Comparison of ENCODE assay signal across 12 cellular contexts in genomic region chr1:180842052-180842451, GRCh38.
DNase-seq lines count a peak whose midpoint lies in the region; ATAC-seq and TF ChIP-seq lines count a peak whose summit lies in the region.
"Had no signal": no experiment of that assay in that cellular context is flagged by ENCODE, and none has a peak within 500 bp of the region (broad histone marks: within the 10 kb centered on the region; RNA-seq: fewer than 3 reads in every experiment).

No MANE protein-coding gene starts in this region.

- ATAC-seq in HG03108 (IDR thresholded peaks at IDR 0.05; ENCODE audit: unreplicated experiment), result no peak
- no peak for ATAC-seq in right lobe of liver

- DNase-seq in GM03348 (ENCODE audit: low spot score), result peak; percentile 60
- DNase-seq in NCI-H69 (lab: John Stamatoyannopoulos, UW), result peak; percentile 58
- DNase-seq in endodermal cell, result no peak
- peak; percentile 55 for DNase-seq in non-pigmented ciliary epithelial cell (ENCODE audit: low read depth)
- DNase-seq in amygdala (lab: John Stamatoyannopoulos, UW), result no peak
- no peak for DNase-seq in right lobe of liver
- no peak for DNase-seq in CD14-positive monocyte (ENCODE audit: low spot score)
- DNase-seq: activated CD4-positive, alpha-beta T cell treated with anti-CD3 and anti-CD28 coated beads for 48 hours; Caco-2; NCI-H526 treated with DMSO at 0.1 percent for 48 hours had no signal

- no peak overlapping the region for H3K4me3 ChIP-seq in endodermal cell (ENCODE audit: low read length)
- no peak overlapping the region for H3K4me3 ChIP-seq in right lobe of liver
- H3K4me3 ChIP-seq: SK-N-MC had no signal

- H3K9me3 Mint-ChIP-seq in endodermal cell, result peaks cover 5% of the 10 kb centered on the region
- H3K9me3 Mint-ChIP-seq in CD14-positive monocyte, result peaks cover 0 to 6% (median 2%) of the 10 kb centered on the region in 7 donors

- no peak for TF ChIP-seq POLR2A in right lobe of liver (IDR thresholded peaks at IDR 0.05)

- H3K4me1 ChIP-seq in endodermal cell (ENCODE audit: control insufficient read depth, insufficient read depth, low read length) (peaks cover 2% of the 10 kb centered on the region), right lobe of liver (no peaks in the 10 kb centered on the region)
- H3K4me1 ChIP-seq: Caco-2 had no signal

- H3K27ac Mint-ChIP-seq in endodermal cell (no peak overlapping the region), CD14-positive monocyte (no peak overlapping the region)

- no peak for TF ChIP-seq CTCF in endodermal cell (conservative IDR thresholded peaks at IDR 0.05)
- no peak for TF ChIP-seq CTCF in right lobe of liver (IDR thresholded peaks at IDR 0.05)
- TF ChIP-seq CTCF in CD14-positive monocyte (IDR thresholded peaks at IDR 0.05), result no peak

- H3K27ac ChIP-seq in endodermal cell (ENCODE audit: low read depth, low read length) (peak overlapping the region; percentile 75), right lobe of liver (no peak overlapping the region)
- H3K27ac ChIP-seq: SK-N-MC had no signal

- H3K4me3 Mint-ChIP-seq in endodermal cell (no peak overlapping the region), CD14-positive monocyte (no peak overlapping the region)

- intact Hi-C loops in right lobe of liver (cut with DNase I), result no loop called here
- intact Hi-C loops in CD14-positive monocyte (cut with micrococcal nuclease), result no loop called here

- H3K27me3 ChIP-seq in endodermal cell (ENCODE audit: control insufficient read depth, insufficient read depth, low read length, poor library complexity, severe bottlenecking) (no peaks in the 10 kb centered on the region), right lobe of liver (no peaks in the 10 kb centered on the region)

- H3K4me1 Mint-ChIP-seq in endodermal cell (peaks cover 16% of the 10 kb centered on the region), CD14-positive monocyte (no peaks in the 10 kb centered on the region)

- no peaks in the 10 kb centered on the region for H3K36me3 ChIP-seq in endodermal cell (ENCODE audit: control insufficient read depth, insufficient read depth, low read length)
- no peaks in the 10 kb centered on the region for H3K36me3 ChIP-seq in right lobe of liver

- H3K36me3 Mint-ChIP-seq in endodermal cell (ENCODE audit: low read depth) (peaks cover 7% of the 10 kb centered on the region), CD14-positive monocyte (peaks cover 18 to 22% of the 10 kb centered on the region in 2 donors)

- H3K9ac ChIP-seq in endodermal cell (ENCODE audit: extremely low read depth, low read length, poor library complexity, severe bottlenecking), result no peak overlapping the region

- H3K9me3 ChIP-seq in endodermal cell (ENCODE audit: control insufficient read depth, low read length) (peaks cover 9% of the 10 kb centered on the region), right lobe of liver (no peaks in the 10 kb centered on the region)

- no peaks in the 10 kb centered on the region for H3K27me3 Mint-ChIP-seq in endodermal cell (ENCODE audit: insufficient read depth)
- no peaks in the 10 kb centered on the region for H3K27me3 Mint-ChIP-seq in CD14-positive monocyte (ENCODE audit: low read depth in 3 of 3)

- 77% methylated on average over 1 of the region's 1 CpG; no CpG with 5 or more reads in 1 of the 2 experiments for WGBS in endodermal cell (ENCODE audit: insufficient coverage in 1 of 2, insufficient read length in 1 of 2), 2 experiments
- WGBS in right lobe of liver (ENCODE audit: insufficient coverage, low coverage, low lambda C conversion rate, missing lambda C conversion rate), result 31% methylated on average over 1 of the region's 1 CpG

Comparison
In these comparisons a context has a peak if more than half of its experiments do, and no peak if none do; other contexts are left out.
1. DNase-seq: peak in GM03348 (single experiment), NCI-H69 (single experiment) and non-pigmented ciliary epithelial cell (single experiment); none in endodermal cell (single experiment), amygdala (0 of 56), right lobe of liver (0 of 3) and CD14-positive monocyte (single experiment).